ENCODE assay signal across 17 cellular contexts in the genomic region with DNA sequence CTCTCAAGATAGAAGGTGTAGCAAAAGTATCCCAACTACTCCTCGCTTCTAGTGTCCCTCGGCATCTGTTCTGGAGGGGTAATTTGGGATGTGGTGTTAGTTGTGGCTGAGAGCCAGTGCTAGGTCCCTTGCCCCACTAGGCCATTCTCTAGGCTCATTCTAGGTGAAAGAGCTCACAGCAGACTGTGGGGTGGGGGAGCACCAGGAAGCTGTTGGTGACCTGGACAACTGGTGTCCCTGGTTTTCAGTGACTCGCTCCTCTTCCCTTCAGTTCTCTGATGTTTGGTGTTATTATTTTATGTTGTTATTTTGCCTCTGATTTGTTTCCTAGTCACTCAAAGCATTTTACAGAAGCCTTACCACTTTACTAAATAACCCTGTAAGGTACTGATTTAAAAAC. TPM values are rescaled to one million over a fixed set of nuclear protein-coding genes. Genes with fewer than 3 reads are reported as not detected.
DNase-seq lines count a peak whose midpoint lies in the region; ATAC-seq and TF ChIP-seq lines count a peak whose summit lies in the region.
"Had no signal": no experiment of that assay in that cellular context is flagged by ENCODE, and none has a peak within 500 bp of the region (broad histone marks: within the 10 kb centered on the region; RNA-seq: fewer than 3 reads in every experiment).

No MANE protein-coding gene starts in this region.

- no peaks in the 10 kb centered on the region for H3K36me3 Mint-ChIP-seq in T-helper 17 cell (ENCODE audit: low read depth)

- no peak for TF ChIP-seq POLR2A in gastrocnemius medialis (IDR thresholded peaks at IDR 0.05)

- peak; percentile 45 for DNase-seq in LHCN-M2 (ENCODE audit: low read depth)
- no peak for DNase-seq in T-helper 17 cell
- no peak for DNase-seq in left ventricle myocardium inferior
- DNase-seq in gastrocnemius medialis: no peak
- DNase-seq: AML-193, DMS153, GDM1, H9, NCI-H1105, NCI-H2081, NCI-H2171 treated with DMSO at 0.1 percent for 48 hours, NCI-H446 treated with DMSO at 0.1 percent for 48 hours, SIG-M5 had no signal

- H3K27ac ChIP-seq in left ventricle myocardium inferior (replicated peaks) (peak overlapping the region; percentile 84), gastrocnemius medialis (peak overlapping the region; percentile 16 to 48 (median 43))

- no peak for ATAC-seq in T-helper 17 cell
- no peak for ATAC-seq in gastrocnemius medialis
- ATAC-seq in HG03139 (IDR thresholded peaks at IDR 0.05; ENCODE audit: unreplicated experiment): no peak
- no peak for ATAC-seq in GM18861 (IDR thresholded peaks at IDR 0.05; ENCODE audit: unreplicated experiment)
- ATAC-seq in HG03378 (IDR thresholded peaks at IDR 0.05; ENCODE audit: unreplicated experiment): no peak

- H3K27me3 ChIP-seq in left ventricle myocardium inferior (ENCODE audit: low read depth): no peaks in the 10 kb centered on the region
- no peaks in the 10 kb centered on the region for H3K27me3 ChIP-seq in gastrocnemius medialis

- intact Hi-C loops in left ventricle myocardium inferior (cut with micrococcal nuclease): no loop called here
- intact Hi-C loops in gastrocnemius medialis (cut with DNase I; ENCODE audit: low total_unique reads): no loop called here

- H3K9me3 ChIP-seq in T-helper 17 cell (ENCODE audit: control insufficient read depth, low read length, poor library complexity, severe bottlenecking) (no peaks in the 10 kb centered on the region), left ventricle myocardium inferior (replicated peaks) (no peaks in the 10 kb centered on the region), gastrocnemius medialis (no peaks in the 10 kb centered on the region)

- no peak overlapping the region for H3K4me3 ChIP-seq in left ventricle myocardium inferior
- H3K4me3 ChIP-seq in gastrocnemius medialis: no peak overlapping the region

- H3K36me3 ChIP-seq in left ventricle myocardium inferior (peaks cover 18% of the 10 kb centered on the region), gastrocnemius medialis (no peaks in the 10 kb centered on the region)

- TF ChIP-seq CTCF in left ventricle myocardium inferior (IDR thresholded peaks at IDR 0.05; ENCODE audit: borderline replicate concordance) (no peak), gastrocnemius medialis (IDR thresholded peaks at IDR 0.05 in 4 of 5, conservative IDR thresholded peaks at IDR 0.05 in 1 of 5) (no peak)

- H3K4me1 Mint-ChIP-seq in T-helper 17 cell: peaks cover 5% of the 10 kb centered on the region
- H3K4me1 Mint-ChIP-seq: IgD-negative memory B cell had no signal

- H3K27me3 Mint-ChIP-seq in T-helper 17 cell: no peaks in the 10 kb centered on the region
- H3K27me3 Mint-ChIP-seq: IgD-negative memory B cell had no signal

- peak overlapping the region; percentile 57 for H3K27ac Mint-ChIP-seq in T-helper 17 cell
- H3K27ac Mint-ChIP-seq: H9, IgD-negative memory B cell had no signal

- H3K4me1 ChIP-seq in left ventricle myocardium inferior (peaks cover 64% of the 10 kb centered on the region), gastrocnemius medialis (peaks cover 0 to 4% of the 10 kb centered on the region in 2 donors)

- H3K4me3 Mint-ChIP-seq in T-helper 17 cell: no peak overlapping the region
- H3K4me3 Mint-ChIP-seq: H9, IgD-negative memory B cell had no signal

- in situ Hi-C loops in gastrocnemius medialis (cut with MboI; ENCODE audit: low sequenced_read_pairs in 4 of 4): loop anchor here in 1 of 4 donors (25.0 kb wide), 1 partner anchor 413 kb away; a partner anchor contains a TSS

RNA-seq across cellular contexts. Expression of a gene that starts 13.9 kb away (rescaled TPM):
- total RNA-seq in LHCN-M2 (2014; rRNA removed) (30.5 and 31.0 TPM in 2 replicates), T-helper 17 cell (1 to 10 TPM; 3.0 to 3.6 TPM), left ventricle myocardium inferior (26.6 TPM), gastrocnemius medialis (1 to 10 TPM in 2 of 4 donors, under 1 TPM in 2; 0.85 to 1.8 (median 1.0) TPM)
- 9.1 TPM for polyA plus RNA-seq in LHCN-M2 (2012)

RNA-seq across cellular contexts. Expression of a gene that starts 35.4 kb away (rescaled TPM):
- total RNA-seq in LHCN-M2 (2014; rRNA removed): 41.7 and 49.4 TPM in 2 replicates
- 68.7 TPM for polyA plus RNA-seq in LHCN-M2 (2012)
- total RNA-seq in T-helper 17 cell: 100 to 1,000 TPM; 181 to 182 TPM
- 215 TPM for total RNA-seq in left ventricle myocardium inferior
- total RNA-seq in gastrocnemius medialis: 100 to 1,000 TPM; 115 to 207 (median 140) TPM

RNA-seq across cellular contexts. Expression of a gene that starts 37.0 kb away (rescaled TPM):
- total RNA-seq in LHCN-M2 (2014; rRNA removed) (49.3 and 53.5 TPM in 2 replicates), T-helper 17 cell (10 to 100 TPM; 43.6 to 45.4 TPM), left ventricle myocardium inferior (29.2 TPM), gastrocnemius medialis (10 to 100 TPM; 23.7 to 61.2 (median 38.6) TPM)
- 39.7 TPM for polyA plus RNA-seq in LHCN-M2 (2012)
